1 cellular context compared by ENCODE assay signal in genomic region chr9:130693426-130694191, GRCh38.
A peak's percentile ranks its signal among the peaks of the same experiment; 100 is the strongest.
TF ChIP-seq lines count a peak whose summit lies in the region.

A gene with protein sequence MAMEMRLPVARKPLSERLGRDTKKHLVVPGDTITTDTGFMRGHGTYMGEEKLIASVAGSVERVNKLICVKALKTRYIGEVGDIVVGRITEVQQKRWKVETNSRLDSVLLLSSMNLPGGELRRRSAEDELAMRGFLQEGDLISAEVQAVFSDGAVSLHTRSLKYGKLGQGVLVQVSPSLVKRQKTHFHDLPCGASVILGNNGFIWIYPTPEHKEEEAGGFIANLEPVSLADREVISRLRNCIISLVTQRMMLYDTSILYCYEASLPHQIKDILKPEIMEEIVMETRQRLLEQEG (plus strand): TSS chr9:130693780. CDS start chr9:130693792, 12 bp downstream.

TF ChIP-seq in HepG2, 621 proteins besides CTCF, POLR2A, EP300 and RAD21 (continued from another document and continues in another):
- TF ChIP-seq, protein P1, sequence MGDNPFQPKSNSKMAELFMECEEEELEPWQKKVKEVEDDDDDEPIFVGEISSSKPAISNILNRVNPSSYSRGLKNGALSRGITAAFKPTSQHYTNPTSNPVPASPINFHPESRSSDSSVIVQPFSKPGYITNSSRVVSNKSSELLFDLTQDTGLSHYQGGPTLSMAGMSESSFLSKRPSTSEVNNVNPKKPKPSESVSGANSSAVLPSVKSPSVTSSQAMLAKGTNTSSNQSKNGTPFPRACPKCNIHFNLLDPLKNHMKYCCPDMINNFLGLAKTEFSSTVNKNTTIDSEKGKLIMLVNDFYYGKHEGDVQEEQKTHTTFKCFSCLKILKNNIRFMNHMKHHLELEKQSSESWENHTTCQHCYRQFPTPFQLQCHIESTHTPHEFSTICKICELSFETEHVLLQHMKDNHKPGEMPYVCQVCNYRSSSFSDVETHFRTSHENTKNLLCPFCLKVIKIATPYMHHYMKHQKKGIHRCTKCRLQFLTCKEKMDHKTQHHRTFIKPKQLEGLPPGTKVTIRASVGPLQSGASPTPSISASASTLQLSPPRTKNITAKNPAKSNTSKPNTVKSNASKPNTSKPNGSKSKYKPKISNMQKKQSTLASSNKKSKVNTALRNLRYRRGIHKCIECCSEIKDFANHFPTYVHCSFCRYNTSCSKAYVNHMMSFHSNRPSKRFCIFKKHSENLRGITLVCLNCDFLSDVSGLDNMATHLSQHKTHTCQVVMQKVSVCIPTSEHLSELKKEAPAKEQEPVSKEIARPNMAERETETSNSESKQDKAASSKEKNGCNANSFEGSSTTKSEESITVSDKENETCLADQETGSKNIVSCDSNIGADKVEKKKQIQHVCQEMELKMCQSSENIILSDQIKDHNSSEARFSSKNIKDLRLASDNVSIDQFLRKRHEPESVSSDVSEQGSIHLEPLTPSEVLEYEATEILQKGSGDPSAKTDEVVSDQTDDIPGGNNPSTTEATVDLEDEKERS (CRISPR knock-in tag; IDR thresholded peaks at IDR 0.05) = 0 out of 2 replicates have a peak, but pooled peaks have one; percentile 50
- TF ChIP-seq HOXA7 (CRISPR knock-in tag; IDR thresholded peaks at IDR 0.05) (no peak), ZNF687 (CRISPR knock-in tag; IDR thresholded peaks at IDR 0.05) (peak; percentile 96), YEATS2 (CRISPR knock-in tag; IDR thresholded peaks at IDR 0.05; ENCODE audit: borderline replicate concordance) (peak; percentile 73), ZNF329 (CRISPR knock-in tag; IDR thresholded peaks at IDR 0.05; ENCODE audit: low read depth) (no peak; the same call in 1 of the 2 replicates), SUZ12 (IDR thresholded peaks at IDR 0.05; ENCODE audit: low read depth, low read length) (no peak), THAP11 (CRISPR knock-in tag; IDR thresholded peaks at IDR 0.05) (peak; percentile 86), ZNF607 (CRISPR knock-in tag; IDR thresholded peaks at IDR 0.05; ENCODE audit: borderline replicate concordance) (peak; percentile 54; the same call in 1 of the 2 replicates), PCBP2 (optimal IDR thresholded peaks at IDR 0.05; ENCODE audit: low read depth, low read length, poor library complexity, severe bottlenecking) (no peak), ZNF20 (CRISPR knock-in tag; IDR thresholded peaks at IDR 0.05) (no peak), ZNF121 (CRISPR knock-in tag; IDR thresholded peaks at IDR 0.05) (0 out of 2 replicates have a peak, but pooled peaks have one; percentile 12), ZNF775 (CRISPR knock-in tag; IDR thresholded peaks at IDR 0.05; ENCODE audit: borderline replicate concordance) (no peak), ZNF513 (CRISPR knock-in tag; conservative IDR thresholded peaks at IDR 0.05) (no peak), MAFF (IDR thresholded peaks at IDR 0.05; ENCODE audit: low read depth, low read length) (no peak), ZSCAN9 (CRISPR knock-in tag; IDR thresholded peaks at IDR 0.05; ENCODE audit: borderline replicate concordance) (peak; percentile 66; the same call in 1 of the 2 replicates), RFXAP (CRISPR knock-in tag; IDR thresholded peaks at IDR 0.05; ENCODE audit: borderline replicate concordance) (peak; percentile 79), ZSCAN5A (CRISPR knock-in tag; IDR thresholded peaks at IDR 0.05; ENCODE audit: borderline replicate concordance) (no peak), FOXP4 (CRISPR knock-in tag; IDR thresholded peaks at IDR 0.05) (peak; percentile 37; the same call in 1 of the 2 replicates), ZNF431 (CRISPR knock-in tag; IDR thresholded peaks at IDR 0.05; ENCODE audit: borderline replicate concordance, low read depth) (peak; percentile 12; the same call in 1 of the 2 replicates), ZBTB7A (CRISPR knock-in tag; IDR thresholded peaks at IDR 0.05) (no peak), NCOA2 (CRISPR knock-in tag; IDR thresholded peaks at IDR 0.05) (no peak), AKNA (CRISPR knock-in tag; IDR thresholded peaks at IDR 0.05; ENCODE audit: borderline replicate concordance) (no peak), ZNF841 (CRISPR knock-in tag; IDR thresholded peaks at IDR 0.05; ENCODE audit: borderline replicate concordance) (no peak), MAZ (IDR thresholded peaks at IDR 0.05; ENCODE audit: borderline replicate concordance, low read depth, low read length) (peak; percentile 49; the same call in 1 of the 2 replicates), MAZ (CRISPR knock-in tag; IDR thresholded peaks at IDR 0.05; ENCODE audit: low read depth) (peak; percentile 50; the same call in 1 of the 2 replicates), SMAD3 (CRISPR knock-in tag; IDR thresholded peaks at IDR 0.05) (peak; percentile 56; the same call in 1 of the 2 replicates), RFX5 (IDR thresholded peaks at IDR 0.05; ENCODE audit: low read depth, low read length) (no peak), CBFB (CRISPR knock-in tag; IDR thresholded peaks at IDR 0.05) (no peak), HOXA5 (CRISPR knock-in tag; IDR thresholded peaks at IDR 0.05) (peak; percentile 87), AGO1 (IDR thresholded peaks at IDR 0.05; ENCODE audit: low read depth, low read length, poor library complexity, severe bottlenecking) (no peak), ZFX (CRISPR knock-in tag; IDR thresholded peaks at IDR 0.05; ENCODE audit: low read depth) (peak; percentile 99), NFRKB (IDR thresholded peaks at IDR 0.05) (no peak), RARA (CRISPR knock-in tag; IDR thresholded peaks at IDR 0.05) (no peak), ZNF335 (CRISPR knock-in tag; IDR thresholded peaks at IDR 0.05) (no peak), ZNF549 (CRISPR knock-in tag; IDR thresholded peaks at IDR 0.05) (no peak), ZNF883 (CRISPR knock-in tag; IDR thresholded peaks at IDR 0.05; ENCODE audit: not compliant biosample characterization) (peak; percentile 86), SRF (IDR thresholded peaks at IDR 0.05; ENCODE audit: low read depth, low read length) (no peak)
- TF ChIP-seq, protein P2, sequence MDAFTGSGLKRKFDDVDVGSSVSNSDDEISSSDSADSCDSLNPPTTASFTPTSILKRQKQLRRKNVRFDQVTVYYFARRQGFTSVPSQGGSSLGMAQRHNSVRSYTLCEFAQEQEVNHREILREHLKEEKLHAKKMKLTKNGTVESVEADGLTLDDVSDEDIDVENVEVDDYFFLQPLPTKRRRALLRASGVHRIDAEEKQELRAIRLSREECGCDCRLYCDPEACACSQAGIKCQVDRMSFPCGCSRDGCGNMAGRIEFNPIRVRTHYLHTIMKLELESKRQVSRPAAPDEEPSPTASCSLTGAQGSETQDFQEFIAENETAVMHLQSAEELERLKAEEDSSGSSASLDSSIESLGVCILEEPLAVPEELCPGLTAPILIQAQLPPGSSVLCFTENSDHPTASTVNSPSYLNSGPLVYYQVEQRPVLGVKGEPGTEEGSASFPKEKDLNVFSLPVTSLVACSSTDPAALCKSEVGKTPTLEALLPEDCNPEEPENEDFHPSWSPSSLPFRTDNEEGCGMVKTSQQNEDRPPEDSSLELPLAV (CRISPR knock-in tag; conservative IDR thresholded peaks at IDR 0.05; ENCODE audit: low read depth) = no peak
- TF ChIP-seq, protein P3, sequence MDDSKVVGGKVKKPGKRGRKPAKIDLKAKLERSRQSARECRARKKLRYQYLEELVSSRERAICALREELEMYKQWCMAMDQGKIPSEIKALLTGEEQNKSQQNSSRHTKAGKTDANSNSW (CRISPR knock-in tag; IDR thresholded peaks at IDR 0.05; ENCODE audit: borderline replicate concordance) = peak; percentile 47; the same call in 1 of the 2 replicates
